11 cellular contexts compared by ENCODE assay signal in genomic region chr10:117166420-117167345, GRCh38. TPM values are rescaled to one million over a fixed set of nuclear protein-coding genes. Genes with fewer than 3 reads are reported as not detected.
DNase-seq lines count a peak whose midpoint lies in the region; ATAC-seq, FAIRE-seq and TF ChIP-seq lines count a peak whose summit lies in the region.
"Had no signal": no experiment of that assay in that cellular context is flagged by ENCODE, and none has a peak within 500 bp of the region (broad histone marks: within the 10 kb centered on the region; RNA-seq: fewer than 3 reads in every experiment).

No MANE protein-coding gene starts in this region.

- TF ChIP-seq CTCF in WERI-Rb-1 (IDR thresholded peaks at IDR 0.05; ENCODE audit: low read depth, low read length) (no peak), keratinocyte (optimal IDR thresholded peaks at IDR 0.05 in 1 of 3, IDR thresholded peaks at IDR 0.05 in 1 of 3, conservative IDR thresholded peaks at IDR 0.05 in 1 of 3; ENCODE audit: extremely low read depth in 1 of 3, insufficient read depth in 2 of 3, low read length in 3 of 3) (no peak)

- H3K27me3 ChIP-seq in BLaER1 treated with 17β-estradiol and CSF1 and Interleukin-3, amounts not matched to agents 10 nM and 100 nM = peaks cover 90 to 100% (median 92%) of the 10 kb centered on the region in 11 experiments
- H3K27me3 ChIP-seq in CD8-positive, alpha-beta memory T cell (ENCODE audit: insufficient read depth, low read length, poor library complexity, severe bottlenecking) = peaks cover 75% of the 10 kb centered on the region
- H3K27me3 ChIP-seq in WERI-Rb-1 (ENCODE audit: insufficient read depth, low read depth, severe bottlenecking) (peaks cover 90% of the 10 kb centered on the region), keratinocyte (ENCODE audit: control insufficient read depth, extremely low read depth, insufficient read depth, low read length) (peaks cover 91% of the 10 kb centered on the region)

- peak; percentile 72 for FAIRE-seq in keratinocyte (lab: Jason Lieb, UNC)

- dilution Hi-C loops in keratinocyte (cut with MboI; ENCODE audit: extremely low pct_ligation_motif_present, low sequenced_read_pairs) = no loop called here

- peaks cover 26 to 55% (median 41%) of the 10 kb centered on the region in 3 donors for H3K4me1 Mint-ChIP-seq in CD8-positive, alpha-beta memory T cell

- POLR2A ChIA-PET in CD8-positive, alpha-beta memory T cell (lab: Charles Lee) = no interaction called here
- POLR2A ChIA-PET in HEK293T (lab: Yijun Ruan, JAX) = interaction anchor here (1.4 kb wide), 2 partner anchors 300 to 317 kb away, joined by 3 read pairs; partner anchors contain the start of gene ENO4

- no peaks in the 10 kb centered on the region for H3K36me3 ChIP-seq in BLaER1 treated with 17β-estradiol and CSF1 and Interleukin-3, amounts not matched to agents 10 nM and 100 nM
- H3K36me3 ChIP-seq in CD8-positive, alpha-beta memory T cell (ENCODE audit: insufficient read depth, low read length) = no peaks in the 10 kb centered on the region
- H3K36me3 ChIP-seq in WERI-Rb-1 (no peaks in the 10 kb centered on the region), keratinocyte (ENCODE audit: control insufficient read depth in 2 of 2, extremely low read depth in 1 of 2, insufficient read depth in 2 of 2, low read length in 2 of 2) (no peaks in the 10 kb centered on the region)
- H3K36me3 ChIP-seq: thoracic aorta had no signal

- no peaks in the 10 kb centered on the region for H3K9me1 ChIP-seq in keratinocyte (ENCODE audit: control insufficient read depth, extremely low read depth, insufficient read depth, low read length)

- peak overlapping the region; percentile 51 to 89 (median 64); a peak in 21 of 22 replicates for H3K4me2 ChIP-seq in BLaER1 treated with 17β-estradiol and CSF1 and Interleukin-3, amounts not matched to agents 10 nM and 100 nM
- peak overlapping the region; percentile 14 for H3K4me2 ChIP-seq in keratinocyte (ENCODE audit: control insufficient read depth, extremely low read depth, insufficient read depth, low read depth, low read length)

- H3K4me3 Mint-ChIP-seq in CD8-positive, alpha-beta memory T cell = peak overlapping the region in 6 of 7 donors; percentile 28 to 85 (median 48)
- H3K4me3 Mint-ChIP-seq: T-helper 2 cell treated with Interferon-gamma antibody and Interleukin-4, amounts not matched to agents 5 μg/mL and 100 μg/mL, for 36 hours had no signal

- no peak overlapping the region for H2AFZ ChIP-seq in keratinocyte (ENCODE audit: control insufficient read depth, low read length)

- no peak overlapping the region for H3K9ac ChIP-seq in BLaER1 treated with 17β-estradiol and CSF1 and Interleukin-3, amounts not matched to agents 10 nM and 100 nM
- no peak overlapping the region for H3K9ac ChIP-seq in keratinocyte (ENCODE audit: control insufficient read depth, extremely low read depth, insufficient read depth, low read length)

- H3K27ac ChIP-seq in BLaER1 treated with 17β-estradiol and CSF1 and Interleukin-3, amounts not matched to agents 10 nM and 100 nM = no peak overlapping the region
- no peak overlapping the region for H3K27ac ChIP-seq in CD8-positive, alpha-beta memory T cell (ENCODE audit: low read depth, low read length)
- H3K27ac ChIP-seq in WERI-Rb-1 = no peak overlapping the region
- no peak overlapping the region for H3K27ac ChIP-seq in keratinocyte (ENCODE audit: control insufficient read depth, insufficient read depth, low read length)
- H3K27ac ChIP-seq: thoracic aorta had no signal

- peaks cover 0 to 46% (median 16%) of the 10 kb centered on the region in 11 experiments; a peak in 12 of 22 replicates for H4K20me1 ChIP-seq in BLaER1 treated with 17β-estradiol and CSF1 and Interleukin-3, amounts not matched to agents 10 nM and 100 nM
- peaks cover 3% of the 10 kb centered on the region for H4K20me1 ChIP-seq in keratinocyte (ENCODE audit: control insufficient read depth, extremely low read depth, insufficient read depth, low read length)

- H3K4me3 ChIP-seq in BLaER1 treated with 17β-estradiol and CSF1 and Interleukin-3, amounts not matched to agents 10 nM and 100 nM = peak overlapping the region in 5 of 10 experiments; percentile 13 to 44 (median 29); a peak in 5 of 20 replicates
- no peak overlapping the region for H3K4me3 ChIP-seq in CD8-positive, alpha-beta memory T cell (ENCODE audit: low read length)
- H3K4me3 ChIP-seq in WERI-Rb-1 (ENCODE audit: low read depth, low read length) = peak overlapping the region; percentile 38
- H3K4me3 ChIP-seq in keratinocyte (ENCODE audit: control insufficient read depth in 2 of 3, extremely low read depth in 1 of 3, insufficient read depth in 2 of 3, low read depth in 1 of 3, low read length in 3 of 3) = no peak overlapping the region

- peak overlapping the region in 2 of 8 donors; percentile 23 to 50 for H3K27ac Mint-ChIP-seq in CD8-positive, alpha-beta memory T cell
- H3K27ac Mint-ChIP-seq: T-helper 2 cell treated with Interferon-gamma antibody and Interleukin-4, amounts not matched to agents 5 μg/mL and 100 μg/mL, for 36 hours had no signal

- DNase-seq in CD8-positive, alpha-beta memory T cell = no peak
- DNase-seq in WERI-Rb-1 = no peak
- no peak for DNase-seq in keratinocyte (ENCODE audit: low read depth, low spot score)
- DNase-seq in T-helper 2 cell = no peak
- no peak for DNase-seq in HEK293T (ENCODE audit: extremely low spot score)

- peaks cover 4 to 16% (median 9%) of the 10 kb centered on the region in 11 experiments; a peak in 12 of 22 replicates for H3K9me3 ChIP-seq in BLaER1 treated with 17β-estradiol and CSF1 and Interleukin-3, amounts not matched to agents 10 nM and 100 nM (replicated peaks in 1 of 11)
- no peaks in the 10 kb centered on the region for H3K9me3 ChIP-seq in CD8-positive, alpha-beta memory T cell (ENCODE audit: low read length)
- H3K9me3 ChIP-seq in WERI-Rb-1 (ENCODE audit: severe bottlenecking) (no peaks in the 10 kb centered on the region), keratinocyte (ENCODE audit: control insufficient read depth, low read depth, low read length) (no peaks in the 10 kb centered on the region)
- H3K9me3 ChIP-seq: thoracic aorta had no signal

- CTCF ChIA-PET in CD8-positive, alpha-beta memory T cell (lab: Charles Lee) = interaction anchor here (2.0 to 3.2 kb wide), 4 partner anchors 8 to 379 kb away, joined by 10 to 26 read pairs (median 14); no protein-coding TSS in a partner anchor
- CTCF ChIA-PET in HEK293T (lab: Yijun Ruan, JAX) = interaction anchor here (0.5 to 2.8 kb wide), 13 partner anchors 8 to 378 kb away, joined by 3 to 21 read pairs (median 3); no protein-coding TSS in a partner anchor

- ATAC-seq in HG03520 (IDR thresholded peaks at IDR 0.05; ENCODE audit: unreplicated experiment) = no peak

- H3K27me3 Mint-ChIP-seq in CD8-positive, alpha-beta memory T cell = peaks cover 68 to 72% of the 10 kb centered on the region in 2 donors

- no peaks in the 10 kb centered on the region for H3K36me3 Mint-ChIP-seq in CD8-positive, alpha-beta memory T cell

- peaks cover 0 to 3% (median 0%) of the 10 kb centered on the region in 5 donors for H3K9me3 Mint-ChIP-seq in CD8-positive, alpha-beta memory T cell
- H3K9me3 Mint-ChIP-seq: T-helper 2 cell treated with Interferon-gamma antibody and Interleukin-4, amounts not matched to agents 5 μg/mL and 100 μg/mL, for 36 hours had no signal

- H3K4me1 ChIP-seq in BLaER1 treated with 17β-estradiol and CSF1 and Interleukin-3, amounts not matched to agents 10 nM and 100 nM = peaks cover 0 to 22% (median 16%) of the 10 kb centered on the region in 10 experiments; a peak in 16 of 20 replicates
- peaks cover 19% of the 10 kb centered on the region for H3K4me1 ChIP-seq in CD8-positive, alpha-beta memory T cell (ENCODE audit: insufficient read depth, low read length)
- H3K4me1 ChIP-seq in keratinocyte (ENCODE audit: control insufficient read depth, extremely low read depth, insufficient read depth, low read length) = peaks cover 10% of the 10 kb centered on the region

- H3K79me2 ChIP-seq in keratinocyte (ENCODE audit: control insufficient read depth, insufficient read depth, low read length) = no peaks in the 10 kb centered on the region

TF ChIP-seq in HEK293T, 16 proteins besides CTCF, POLR2A, EP300 and RAD21 (continues in another document):
- TF ChIP-seq NFRKB (IDR thresholded peaks at IDR 0.05) (no peak), SUZ12 (IDR thresholded peaks at IDR 0.05) (no peak), SP1 (IDR thresholded peaks at IDR 0.05) (no peak), HDGF (IDR thresholded peaks at IDR 0.05; ENCODE audit: borderline replicate concordance) (no peak), LEF1 (IDR thresholded peaks at IDR 0.05; ENCODE audit: borderline replicate concordance) (no peak), L3MBTL2 (conservative IDR thresholded peaks at IDR 0.05) (no peak), ARNT (IDR thresholded peaks at IDR 0.05) (no peak), FOXK2 (IDR thresholded peaks at IDR 0.05) (no peak), FOXM1 (IDR thresholded peaks at IDR 0.05; ENCODE audit: borderline replicate concordance) (no peak), ELF4 (IDR thresholded peaks at IDR 0.05) (no peak), ZNF384 (IDR thresholded peaks at IDR 0.05) (no peak), CTBP1 (IDR thresholded peaks at IDR 0.05; ENCODE audit: borderline replicate concordance) (no peak)

RNA-seq across cellular contexts. Expression of gene VAX1, which starts 28.6 kb away (rescaled TPM):
- not detected for total RNA-seq in CD8-positive, alpha-beta memory T cell
- polyA plus RNA-seq in CD8-positive, alpha-beta memory T cell = not detected
- polyA plus RNA-seq in keratinocyte = 0.03 to 0.04 TPM in 2 of 3 replicates, not detected in the other
- polyA plus RNA-seq in keratinocyte (2011; ENCODE audit: low read depth) = not detected
- 0.04 TPM in 1 of 2 replicates, not detected in the other for polyA plus RNA-seq in keratinocyte (2011; cell fraction: cytosol; rRNA removed)
- not detected in 2 replicates for polyA plus RNA-seq in keratinocyte (2011; cell fraction: nucleus; rRNA removed)
- 0.06 TPM in 1 of 2 replicates, not detected in the other for polyA plus RNA-seq in keratinocyte (2012; ENCODE audit: low replicate concordance)
- polyA minus RNA-seq in keratinocyte = not detected in 3 replicates
- polyA minus RNA-seq in keratinocyte (2011; cell fraction: cytosol; rRNA and poly(A)+ RNA removed) = not detected
- not detected in 2 replicates for polyA minus RNA-seq in keratinocyte (2011; cell fraction: nucleus; rRNA and poly(A)+ RNA removed)
- total RNA-seq: epithelial cell of proximal tubule, sciatic nerve, thoracic aorta had no signal

RNA-seq across cellular contexts. Expression of gene KCNK18, which starts 30.6 kb away (rescaled TPM):
- not detected for total RNA-seq in CD8-positive, alpha-beta memory T cell
- not detected for polyA plus RNA-seq in CD8-positive, alpha-beta memory T cell
- polyA plus RNA-seq in keratinocyte = not detected in 3 replicates
- not detected for polyA plus RNA-seq in keratinocyte (2011; ENCODE audit: low read depth)
- not detected in 2 replicates for polyA plus RNA-seq in keratinocyte (2011; cell fraction: cytosol; rRNA removed)
- not detected in 2 replicates for polyA plus RNA-seq in keratinocyte (2011; cell fraction: nucleus; rRNA removed)
- polyA plus RNA-seq in keratinocyte (2012; ENCODE audit: low replicate concordance) = not detected in 2 replicates
- not detected in 3 replicates for polyA minus RNA-seq in keratinocyte
- not detected for polyA minus RNA-seq in keratinocyte (2011; cell fraction: cytosol; rRNA and poly(A)+ RNA removed)
- polyA minus RNA-seq in keratinocyte (2011; cell fraction: nucleus; rRNA and poly(A)+ RNA removed) = not detected in 2 replicates
- total RNA-seq: epithelial cell of proximal tubule, sciatic nerve, thoracic aorta had no signal
